ENCODE assay signal across 19 cellular contexts in genomic region chr22:44211256-44211945, GRCh38. TPM values are rescaled to one million over a fixed set of nuclear protein-coding genes. Genes with fewer than 3 reads are reported as not detected.
A peak's percentile ranks its signal among the peaks of the same experiment; 100 is the strongest.
DNase-seq lines count a peak whose midpoint lies in the region; ATAC-seq and TF ChIP-seq lines count a peak whose summit lies in the region.
"Had no signal": no experiment of that assay in that cellular context is flagged by ENCODE, and none has a peak within 500 bp of the region (broad histone marks: within the 10 kb centered on the region; RNA-seq: fewer than 3 reads in every experiment).

No MANE protein-coding gene starts in this region.

- peak overlapping the region in 1 of 2 donors; percentile 36 for H3K9ac ChIP-seq in stomach smooth muscle (ENCODE audit: low read length in 2 of 2)
- H3K9ac ChIP-seq: KMS-11 had no signal

- H3K9me3 ChIP-seq in hepatocyte (ENCODE audit: low read depth), result no peaks in the 10 kb centered on the region
- H3K9me3 ChIP-seq in stomach smooth muscle (ENCODE audit: control insufficient read depth in 2 of 2, low read length in 2 of 2), result peaks cover 3 to 6% of the 10 kb centered on the region in 2 donors
- H3K9me3 ChIP-seq in MG63, result peaks cover 15% of the 10 kb centered on the region; the same call in 1 of the 2 replicates
- H3K9me3 ChIP-seq: BE2C had no signal

- peaks cover 9% of the 10 kb centered on the region for H3K27me3 Mint-ChIP-seq in brain
- H3K27me3 Mint-ChIP-seq: activated CD4-positive, alpha-beta T cell treated with anti-CD3 and anti-CD28 coated beads, Interleukin-2, amount 10 ng/mL, durations not matched to agents 24 days and 14 days; activated naive CD4-positive, alpha-beta T cell treated with anti-CD3 and anti-CD28 coated beads, Interleukin-2, amount 50 U/mL, for 24 hours; activated T-cell treated with anti-CD3 and anti-CD28 coated beads, Interleukin-2, amount 50 U/mL, for 24 hours had no signal

- H3K27me3 ChIP-seq in hepatocyte (peaks cover 2% of the 10 kb centered on the region), stomach smooth muscle (ENCODE audit: control insufficient read depth in 1 of 2, insufficient read depth in 2 of 2, low read length in 2 of 2) (no peaks in the 10 kb centered on the region), MG63 (no peaks in the 10 kb centered on the region)

- 75% methylated on average over 6 of the region's 6 CpGs for WGBS in hepatocyte (ENCODE audit: low lambda C conversion rate, missing lambda C conversion rate)

- ATAC-seq in GM21367 (IDR thresholded peaks at IDR 0.05; ENCODE audit: unreplicated experiment), result no peak
- ATAC-seq: mucosa of descending colon, Panc1 had no signal

- no peak overlapping the region for H2AFZ ChIP-seq in hepatocyte

- CTCF ChIA-PET in HEK293T (lab: Yijun Ruan, JAX), result no interaction called here

- H3K27ac ChIP-seq in hepatocyte, result peak overlapping the region; percentile 60
- peak overlapping the region; percentile 53 for H3K27ac ChIP-seq in stomach smooth muscle (ENCODE audit: low read length)
- H3K27ac ChIP-seq: KMS-11 had no signal

- H3K79me2 ChIP-seq in hepatocyte, result no peaks in the 10 kb centered on the region

- H3K9me3 Mint-ChIP-seq in brain, result peaks cover 18 to 38% (median 27%) of the 10 kb centered on the region in 5 experiments
- H3K9me3 Mint-ChIP-seq: activated CD4-positive, alpha-beta T cell treated with anti-CD3 and anti-CD28 coated beads, Interleukin-2, amount 10 ng/mL, durations not matched to agents 24 days and 14 days had no signal

- POLR2A ChIA-PET in HEK293T (lab: Yijun Ruan, JAX), result no interaction called here

- DNase-seq in HEK293T (ENCODE audit: extremely low spot score) (peak; percentile 6), hepatocyte (ENCODE audit: low spot score) (no peak), SK-N-DZ (ENCODE audit: low spot score) (no peak), MG63 (no peak), HK-2 (ENCODE audit: unreplicated experiment) (no peak)
- DNase-seq: activated CD4-positive, alpha-beta T cell treated with anti-CD3 and anti-CD28 coated beads, Interleukin-2, amount 10 ng/mL, durations not matched to agents 24 days and 14 days; activated T-cell treated with anti-CD3 and anti-CD28 coated beads, Interleukin-2, amount 50 U/mL, for 24 hours; BE2C; effector CD8-positive, alpha-beta T cell; GDM1; mucosa of descending colon; NCI-H1417 had no signal

- H3K4me3 Mint-ChIP-seq in brain, result peak overlapping the region in 1 of 5 experiments; percentile 2
- H3K4me3 Mint-ChIP-seq: activated CD4-positive, alpha-beta T cell treated with anti-CD3 and anti-CD28 coated beads, Interleukin-2, amount 10 ng/mL, durations not matched to agents 24 days and 14 days; activated naive CD4-positive, alpha-beta T cell treated with anti-CD3 and anti-CD28 coated beads, Interleukin-2, amount 50 U/mL, for 24 hours; activated T-cell treated with anti-CD3 and anti-CD28 coated beads, Interleukin-2, amount 50 U/mL, for 24 hours had no signal

- H3K27ac Mint-ChIP-seq in brain, result peak overlapping the region in 4 of 5 experiments; percentile 19 to 93 (median 45)
- H3K27ac Mint-ChIP-seq: activated CD4-positive, alpha-beta T cell treated with anti-CD3 and anti-CD28 coated beads, Interleukin-2, amount 10 ng/mL, durations not matched to agents 24 days and 14 days; activated naive CD4-positive, alpha-beta T cell treated with anti-CD3 and anti-CD28 coated beads, Interleukin-2, amount 50 U/mL, for 24 hours; activated T-cell treated with anti-CD3 and anti-CD28 coated beads, Interleukin-2, amount 50 U/mL, for 24 hours had no signal

- H3K4me3 ChIP-seq in hepatocyte (no peak overlapping the region), stomach smooth muscle (ENCODE audit: low read length in 2 of 2) (peak overlapping the region in 1 of 2 donors; percentile 35), MG63 (no peak overlapping the region)
- H3K4me3 ChIP-seq: mucosa of descending colon had no signal

- H3K36me3 Mint-ChIP-seq in brain, result no peaks in the 10 kb centered on the region

- no peaks in the 10 kb centered on the region for H3K36me3 ChIP-seq in hepatocyte (replicated peaks; ENCODE audit: insufficient read depth, low read depth)
- no peaks in the 10 kb centered on the region for H3K36me3 ChIP-seq in stomach smooth muscle (ENCODE audit: control insufficient read depth in 2 of 2, insufficient read depth in 2 of 2, low read length in 2 of 2)
- H3K36me3 ChIP-seq in MG63, result no peaks in the 10 kb centered on the region
- H3K36me3 ChIP-seq: BE2C had no signal

- TF ChIP-seq CTCF in brain (conservative IDR thresholded peaks at IDR 0.05) (no peak), hepatocyte (IDR thresholded peaks at IDR 0.05; ENCODE audit: poor library complexity) (no peak)

- H4K20me1 ChIP-seq in hepatocyte (ENCODE audit: insufficient read depth, poor library complexity, severe bottlenecking), result no peaks in the 10 kb centered on the region

- no peaks in the 10 kb centered on the region for H3K9me2 ChIP-seq in hepatocyte (replicated peaks; ENCODE audit: insufficient read depth)

- H3K4me1 ChIP-seq in hepatocyte (ENCODE audit: insufficient read depth) (peaks cover 6% of the 10 kb centered on the region), stomach smooth muscle (ENCODE audit: control insufficient read depth, insufficient read depth, low read length) (peaks cover 18% of the 10 kb centered on the region)
- H3K4me1 ChIP-seq: BE2C had no signal

- peaks cover 20% of the 10 kb centered on the region for H3K4me1 Mint-ChIP-seq in brain

- peak overlapping the region; percentile 8 for H3K4me2 ChIP-seq in hepatocyte
- H3K4me2 ChIP-seq: KMS-11 had no signal

TF ChIP-seq in HEK293T, 16 proteins besides CTCF, POLR2A, EP300 and RAD21:
- TF ChIP-seq NFRKB (IDR thresholded peaks at IDR 0.05) (no peak), FOXK2 (IDR thresholded peaks at IDR 0.05) (no peak), SP1 (IDR thresholded peaks at IDR 0.05) (no peak), ARNT (IDR thresholded peaks at IDR 0.05) (no peak), PKNOX1 (IDR thresholded peaks at IDR 0.05) (no peak), LEF1 (IDR thresholded peaks at IDR 0.05; ENCODE audit: borderline replicate concordance) (no peak), ZNF384 (IDR thresholded peaks at IDR 0.05) (no peak), FOXA1 (IDR thresholded peaks at IDR 0.05) (no peak), FOXM1 (IDR thresholded peaks at IDR 0.05; ENCODE audit: borderline replicate concordance) (no peak), TARDBP (IDR thresholded peaks at IDR 0.05) (no peak), ELF4 (IDR thresholded peaks at IDR 0.05) (no peak), SUZ12 (IDR thresholded peaks at IDR 0.05) (no peak), CTBP1 (IDR thresholded peaks at IDR 0.05; ENCODE audit: borderline replicate concordance) (no peak), BHLHE40 (IDR thresholded peaks at IDR 0.05; ENCODE audit: borderline replicate concordance) (no peak)

RNA-seq across cellular contexts. Expression of gene PARVG, which starts 30.7 kb away (rescaled TPM):
- polyA plus RNA-seq in brain (ENCODE audit: insufficient read depth, low read depth, low replicate concordance) (5.1 TPM), hepatocyte (0.77 and 2.8 TPM in 2 replicates)
- total RNA-seq in hepatocyte, result 0.96 and 1.00 TPM in 2 replicates
- not detected in 2 replicates for polyA plus RNA-seq in SK-N-DZ (2014; cell fraction: cytosol; rRNA removed)
- not detected in 2 replicates for polyA plus RNA-seq in SK-N-DZ (2014; cell fraction: nucleus; rRNA removed)
- total RNA-seq in MG63 (2014; rRNA removed; shearing (Covaris generic); ENCODE audit: low replicate concordance), result not detected in 2 replicates
- total RNA-seq: bronchial epithelial cell had no signal
